In genomic region chr1:153359241-153359640, GRCh38 we compare ENCODE assay signal across 33 cellular contexts. TPM values are rescaled to one million over a fixed set of nuclear protein-coding genes. Genes with fewer than 3 reads are reported as not detected.
A peak's percentile ranks its signal among the peaks of the same experiment; 100 is the strongest.
DNase-seq lines count a peak whose midpoint lies in the region; ATAC-seq and TF ChIP-seq lines count a peak whose summit lies in the region.
"Had no signal": no experiment of that assay in that cellular context is flagged by ENCODE, and none has a peak within 500 bp of the region (broad histone marks: within the 10 kb centered on the region; RNA-seq: fewer than 3 reads in every experiment).

No MANE protein-coding gene starts in this region.

- no peak overlapping the region for H3K9ac ChIP-seq in colonic mucosa (ENCODE audit: low read depth in 2 of 2, low read length in 2 of 2)

- H3K9me3 ChIP-seq in colonic mucosa, result no peaks in the 10 kb centered on the region
- no peaks in the 10 kb centered on the region for H3K9me3 ChIP-seq in esophagus squamous epithelium
- no peaks in the 10 kb centered on the region for H3K9me3 ChIP-seq in thoracic aorta
- no peaks in the 10 kb centered on the region for H3K9me3 ChIP-seq in body of pancreas
- H3K9me3 ChIP-seq: prostate gland had no signal

- no peak for TF ChIP-seq CTCF in HL-60 (IDR thresholded peaks at IDR 0.05; ENCODE audit: insufficient read depth, low read length)
- TF ChIP-seq CTCF in colonic mucosa (IDR thresholded peaks at IDR 0.05), result no peak
- no peak for TF ChIP-seq CTCF in esophagus squamous epithelium (IDR thresholded peaks at IDR 0.05)
- no peak for TF ChIP-seq CTCF in thoracic aorta (IDR thresholded peaks at IDR 0.05)
- TF ChIP-seq CTCF in body of pancreas (IDR thresholded peaks at IDR 0.05), result no peak

- ATAC-seq in thoracic aorta (ENCODE audit: insufficient number of reproducible peaks, low FRiP score, low read depth) (no peak), GM21737 (IDR thresholded peaks at IDR 0.05; ENCODE audit: unreplicated experiment) (no peak), body of pancreas (no peak)
- ATAC-seq: foreskin keratinocyte; GM12878; Panc1; stimulated activated memory B cell treated with anti-CD40 and anti-IgM and Interleukin-4, amounts not matched to agents 10 μg/mL and 1 μg/mL and 100 μg/mL, for 72 hours had no signal

- WGBS in esophagus squamous epithelium, 2 donors, result 56 to 88% methylated on average over 2 to 4 of the region's 6 CpGs
- WGBS in body of pancreas, 2 donors, result 82 to 84% methylated on average over 6 of the region's 6 CpGs

- DNase-seq in HL-60 (ENCODE audit: low read depth in 1 of 2, low spot score in 1 of 2) (no peak), colonic mucosa (peak; percentile 15), esophagus squamous epithelium (lab: John Stamatoyannopoulos, UW) (no peak), thoracic aorta (ENCODE audit: low spot score) (no peak), body of pancreas (no peak)
- DNase-seq in stimulated activated CD4-positive, alpha-beta T cell treated with anti-CD3 and anti-CD28 coated beads, Interleukin-4, amount 100 ng/mL, for 1 hour, result no peak
- DNase-seq: activated CD4-positive, alpha-beta memory T cell treated with anti-CD3 and anti-CD28 coated beads, Interleukin-2, amount 10 ng/mL, durations not matched to agents 7 days and 5 days; activated CD4-positive, CD25-positive, alpha-beta regulatory T cell treated with anti-CD3 and anti-CD28 coated beads, Interleukin-2, amount 50 U/mL, for 72 hours; activated naive CD4-positive, alpha-beta T cell treated with anti-CD3 and anti-CD28 coated beads, Interleukin-2, amount 50 U/mL, for 16 hours; amygdala; DMS153; effector CD4-positive, alpha-beta T cell; erythroblast; foreskin keratinocyte; HCEC 1CT; Kasumi-1; naive B cell; NCI-H146; NCI-H2107; NCI-H345; NCI-H69; SHP77 treated with DMSO at 0.1 percent for 48 hours; substantia nigra had no signal

- TF ChIP-seq POLR2A in esophagus squamous epithelium (IDR thresholded peaks at IDR 0.05), result no peak
- TF ChIP-seq POLR2A in body of pancreas (IDR thresholded peaks at IDR 0.05), result no peak

- peaks cover 5% of the 10 kb centered on the region for H3K4me1 ChIP-seq in colonic mucosa
- peaks cover 25 to 82% (median 36%) of the 10 kb centered on the region in 3 donors for H3K4me1 ChIP-seq in esophagus squamous epithelium
- no peaks in the 10 kb centered on the region for H3K4me1 ChIP-seq in thoracic aorta (ENCODE audit: control insufficient read depth in 1 of 2, low read depth in 2 of 2)
- no peaks in the 10 kb centered on the region for H3K4me1 ChIP-seq in body of pancreas
- H3K4me1 ChIP-seq: prostate gland had no signal

- H3K27me3 ChIP-seq in HL-60 (ENCODE audit: insufficient read depth, poor library complexity, severe bottlenecking) (no peaks in the 10 kb centered on the region), colonic mucosa (no peaks in the 10 kb centered on the region), esophagus squamous epithelium (no peaks in the 10 kb centered on the region), thoracic aorta (replicated peaks; ENCODE audit: insufficient read depth) (no peaks in the 10 kb centered on the region), body of pancreas (no peaks in the 10 kb centered on the region)
- H3K27me3 ChIP-seq: foreskin keratinocyte had no signal

- no peaks in the 10 kb centered on the region for H3K36me3 ChIP-seq in colonic mucosa
- H3K36me3 ChIP-seq in esophagus squamous epithelium, result no peaks in the 10 kb centered on the region
- no peaks in the 10 kb centered on the region for H3K36me3 ChIP-seq in thoracic aorta
- H3K36me3 ChIP-seq in body of pancreas (replicated peaks in 1 of 2; ENCODE audit: insufficient read depth in 1 of 2, low read depth in 2 of 2), result no peaks in the 10 kb centered on the region
- H3K36me3 ChIP-seq: prostate gland had no signal

- peak overlapping the region; percentile 91 for H3K27ac ChIP-seq in HL-60 (replicated peaks)
- no peak overlapping the region for H3K27ac ChIP-seq in colonic mucosa
- peak overlapping the region; percentile 86 to 94 (median 93) for H3K27ac ChIP-seq in esophagus squamous epithelium
- H3K27ac ChIP-seq in thoracic aorta, result no peak overlapping the region
- H3K27ac ChIP-seq in body of pancreas, result no peak overlapping the region
- H3K27ac ChIP-seq: foreskin keratinocyte, prostate gland had no signal

- intact Hi-C loops in colonic mucosa (cut with DNase I), result loop anchor here (10.0 kb wide), 2 partner anchors 46 to 206 kb away; partner anchors contain the start of gene S100A2
- intact Hi-C loops in esophagus squamous epithelium (cut with DNase I), result loop anchor here (5.0 kb wide), 1 partner anchor 133 kb away; no protein-coding TSS in a partner anchor
- intact Hi-C loops in body of pancreas (cut with DNase I), result loop anchor here (5.0 kb wide), 1 partner anchor 138 kb away; no protein-coding TSS in a partner anchor

- H3K4me3 ChIP-seq in HL-60 (replicated peaks; ENCODE audit: insufficient read depth, low read length) (peak overlapping the region; percentile 31), colonic mucosa (no peak overlapping the region), esophagus squamous epithelium (peak overlapping the region; percentile 33 to 64 (median 46)), thoracic aorta (peak overlapping the region; percentile 26), body of pancreas (no peak overlapping the region)
- H3K4me3 ChIP-seq: GM12878, prostate gland had no signal

RNA-seq across cellular contexts. Expression of gene S100A9, which starts 1.6 kb away (rescaled TPM):
- 10 to 100 TPM; 16.3 to 34.9 TPM for total RNA-seq in colonic mucosa
- total RNA-seq in esophagus squamous epithelium, result over 10,000 TPM; 15,145 to 90,256 (median 57,331) TPM
- total RNA-seq in thoracic aorta, result 100 to 1,000 TPM; 138 to 478 TPM
- total RNA-seq in body of pancreas, result 10 to 100 TPM; 19.5 to 43.2 TPM
- total RNA-seq: activated T-helper 2 cell treated with anti-CD3 and anti-CD28 coated beads, Interferon-gamma antibody, Interleukin-2, Interleukin-4, amounts not matched to agents 10 μg/mL and 5 μg/mL and 100 μg/mL, durations not matched to agents 14 hours and 24 hours and 36 hours; chondrocyte; T-helper 2 cell treated with Interferon-gamma antibody and Interleukin-4, amounts not matched to agents 100 ng/mL and 5 ng/mL, for 36 hours had no signal

RNA-seq across cellular contexts. Expression of gene PGLYRP4, which starts 10.6 kb away (rescaled TPM):
- total RNA-seq in colonic mucosa, result not detected
- 10 to 100 TPM in 1 of 4 donors, 1 to 10 TPM in 3; 4.2 to 15.1 (median 6.9) TPM for total RNA-seq in esophagus squamous epithelium
- total RNA-seq in thoracic aorta, result not detected
- total RNA-seq in body of pancreas, result not detected
- total RNA-seq: activated CD4-positive, alpha-beta memory T cell treated with anti-CD3 and anti-CD28 coated beads, Interleukin-2, amount 10 ng/mL, durations not matched to agents 7 days and 5 days; activated T-helper 2 cell treated with anti-CD3 and anti-CD28 coated beads, Interferon-gamma antibody, Interleukin-2, Interleukin-4, amounts not matched to agents 10 μg/mL and 5 μg/mL and 100 μg/mL, durations not matched to agents 14 hours and 24 hours and 36 hours; chondrocyte; liver; mesothelial cell of epicardium; prostate gland; T-helper 2 cell treated with Interferon-gamma antibody and Interleukin-4, amounts not matched to agents 100 ng/mL and 5 ng/mL, for 36 hours had no signal

RNA-seq across cellular contexts. Expression of gene S100A12, which starts 16.2 kb away (rescaled TPM):
- total RNA-seq in colonic mucosa (not detected), esophagus squamous epithelium (100 to 1,000 TPM in 1 of 4 donors, 10 to 100 TPM in 3; 16.2 to 154 (median 49.0) TPM), thoracic aorta (10 to 100 TPM in 1 of 2 donors, not detected in 1; 22.5 TPM), body of pancreas (not detected)
- total RNA-seq: activated CD4-positive, alpha-beta memory T cell treated with anti-CD3 and anti-CD28 coated beads, Interleukin-2, amount 10 ng/mL, durations not matched to agents 7 days and 5 days; activated T-helper 2 cell treated with anti-CD3 and anti-CD28 coated beads, Interferon-gamma antibody, Interleukin-2, Interleukin-4, amounts not matched to agents 10 μg/mL and 5 μg/mL and 100 μg/mL, durations not matched to agents 14 hours and 24 hours and 36 hours; chondrocyte; foreskin keratinocyte; GM12878; mesothelial cell of epicardium; prostate gland; T-helper 2 cell treated with Interferon-gamma antibody and Interleukin-4, amounts not matched to agents 100 ng/mL and 5 ng/mL, for 36 hours had no signal

RNA-seq across cellular contexts. Expression of gene S100A8, which starts 31.6 kb away (rescaled TPM):
- total RNA-seq in colonic mucosa (1 to 10 TPM in 1 of 2 donors, under 1 TPM in 1; 0.79 to 6.9 TPM), esophagus squamous epithelium (over 10,000 TPM in 3 of 4 donors, 1,000 to 10,000 TPM in 1; 4,308 to 17,245 (median 15,998) TPM), thoracic aorta (10 to 100 TPM; 31.5 to 95.4 TPM), body of pancreas (1 to 10 TPM in 1 of 2 donors, not detected in 1; 1.8 TPM)
- total RNA-seq: activated CD4-positive, alpha-beta memory T cell treated with anti-CD3 and anti-CD28 coated beads, Interleukin-2, amount 10 ng/mL, durations not matched to agents 7 days and 5 days; activated T-helper 2 cell treated with anti-CD3 and anti-CD28 coated beads, Interferon-gamma antibody, Interleukin-2, Interleukin-4, amounts not matched to agents 10 μg/mL and 5 μg/mL and 100 μg/mL, durations not matched to agents 14 hours and 24 hours and 36 hours; chondrocyte; GM12878; mesothelial cell of epicardium; T-helper 2 cell treated with Interferon-gamma antibody and Interleukin-4, amounts not matched to agents 100 ng/mL and 5 ng/mL, for 36 hours had no signal

RNA-seq across cellular contexts. Expression of gene PGLYRP3, which starts 46.5 kb away (rescaled TPM):
- total RNA-seq in colonic mucosa (not detected), esophagus squamous epithelium (10 to 100 TPM; 14.3 to 44.0 (median 23.8) TPM), thoracic aorta (not detected), body of pancreas (not detected)
- total RNA-seq: activated CD4-positive, alpha-beta memory T cell treated with anti-CD3 and anti-CD28 coated beads, Interleukin-2, amount 10 ng/mL, durations not matched to agents 7 days and 5 days; activated T-helper 2 cell treated with anti-CD3 and anti-CD28 coated beads, Interferon-gamma antibody, Interleukin-2, Interleukin-4, amounts not matched to agents 10 μg/mL and 5 μg/mL and 100 μg/mL, durations not matched to agents 14 hours and 24 hours and 36 hours; chondrocyte; foreskin keratinocyte; GM12878; liver; mesothelial cell of epicardium; prostate gland; T-helper 2 cell treated with Interferon-gamma antibody and Interleukin-4, amounts not matched to agents 100 ng/mL and 5 ng/mL, for 36 hours had no signal

Comparison
In these comparisons a context has a peak if more than half of its experiments do, and no peak if none do; other contexts are left out.
1. H3K27ac ChIP-seq: peak in HL-60 (single experiment) and esophagus squamous epithelium (4 of 4); none in colonic mucosa (single experiment), thoracic aorta (0 of 2) and body of pancreas (0 of 4).
2. H3K4me3 ChIP-seq: peak in HL-60 (single experiment), esophagus squamous epithelium (4 of 4) and thoracic aorta (single experiment); none in colonic mucosa (single experiment) and body of pancreas (0 of 2).
3. RNA of gene S100A9, which starts 1.6 kb away (total RNA-seq): 15,145 to 90,256 TPM in esophagus squamous epithelium; 138 to 478 TPM in thoracic aorta, 19.5 to 43.2 TPM in body of pancreas and 16.3 to 34.9 TPM in colonic mucosa; every median in the first group is over 10 times any median in the second.
4. RNA of gene PGLYRP4, which starts 10.6 kb away (total RNA-seq): 4.2 to 15.1 TPM in esophagus squamous epithelium; not detected in body of pancreas, not detected in colonic mucosa and not detected in thoracic aorta; every median in the first group is over 4 times any median in the second.